1 cellular context compared by ENCODE assay signal in the genomic region with DNA sequence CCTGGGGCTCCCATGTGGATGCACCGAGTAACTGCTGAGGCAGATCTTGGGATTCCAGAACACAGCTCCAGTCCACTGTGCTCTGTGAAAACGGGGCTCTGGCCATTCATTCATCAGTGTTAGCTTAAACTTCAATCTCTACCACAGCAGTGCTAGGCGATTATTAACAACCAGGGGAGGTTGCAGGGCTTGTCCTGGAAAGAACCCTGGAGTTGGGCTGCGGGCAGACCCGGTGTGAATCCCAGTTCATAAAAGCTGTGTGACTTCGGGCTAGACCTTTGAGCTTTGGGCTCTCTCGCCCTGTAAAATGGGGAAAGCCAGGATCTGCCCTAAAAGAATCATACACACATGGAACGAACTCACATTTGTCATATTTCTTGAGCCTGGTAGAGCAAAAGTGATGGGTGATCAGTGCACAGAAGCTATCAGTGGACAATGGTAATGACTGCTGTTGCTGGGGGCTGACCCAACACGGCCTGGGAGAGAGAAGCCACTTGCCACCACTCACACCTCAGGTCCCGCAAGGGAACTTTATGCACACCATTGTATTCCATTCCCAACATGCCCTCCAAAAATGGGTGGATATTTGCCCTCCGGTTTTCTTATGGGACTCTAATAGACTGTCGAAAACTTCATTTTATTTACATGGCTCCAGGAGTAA.
TF ChIP-seq lines count a peak whose summit lies in the region.

No MANE protein-coding gene starts in this region.

TF ChIP-seq in HepG2, 621 proteins besides CTCF, POLR2A, EP300 and RAD21 (continues in another document):
- TF ChIP-seq HIC2 (CRISPR knock-in tag; IDR thresholded peaks at IDR 0.05; ENCODE audit: low read depth) (no peak), ETS1 (CRISPR knock-in tag; IDR thresholded peaks at IDR 0.05) (no peak), CREBL2 (CRISPR knock-in tag; IDR thresholded peaks at IDR 0.05; ENCODE audit: borderline replicate concordance) (no peak), HNF4A (CRISPR knock-in tag; IDR thresholded peaks at IDR 0.05) (peak; percentile 83), JDP2 (CRISPR knock-in tag; IDR thresholded peaks at IDR 0.05; ENCODE audit: borderline replicate concordance) (no peak), HNF4G (IDR thresholded peaks at IDR 0.05; ENCODE audit: borderline replicate concordance, low read depth, low read length) (peak; percentile 79), HNF4G (CRISPR knock-in tag; IDR thresholded peaks at IDR 0.05; ENCODE audit: borderline replicate concordance, low read depth) (no peak), RXRA (CRISPR knock-in tag; IDR thresholded peaks at IDR 0.05) (peak; percentile 82), ZNF367 (CRISPR knock-in tag; IDR thresholded peaks at IDR 0.05; ENCODE audit: borderline replicate concordance) (no peak), SRY (CRISPR knock-in tag; IDR thresholded peaks at IDR 0.05) (no peak), ZNF879 (CRISPR knock-in tag; IDR thresholded peaks at IDR 0.05) (no peak), ZHX2 (IDR thresholded peaks at IDR 0.05; ENCODE audit: low read depth) (no peak), ZHX2 (CRISPR knock-in tag; IDR thresholded peaks at IDR 0.05; ENCODE audit: borderline replicate concordance) (no peak), ZNF280D (CRISPR knock-in tag; IDR thresholded peaks at IDR 0.05) (0 out of 2 replicates have a peak, but pooled peaks have one; percentile 39)
- TF ChIP-seq, protein P1, sequence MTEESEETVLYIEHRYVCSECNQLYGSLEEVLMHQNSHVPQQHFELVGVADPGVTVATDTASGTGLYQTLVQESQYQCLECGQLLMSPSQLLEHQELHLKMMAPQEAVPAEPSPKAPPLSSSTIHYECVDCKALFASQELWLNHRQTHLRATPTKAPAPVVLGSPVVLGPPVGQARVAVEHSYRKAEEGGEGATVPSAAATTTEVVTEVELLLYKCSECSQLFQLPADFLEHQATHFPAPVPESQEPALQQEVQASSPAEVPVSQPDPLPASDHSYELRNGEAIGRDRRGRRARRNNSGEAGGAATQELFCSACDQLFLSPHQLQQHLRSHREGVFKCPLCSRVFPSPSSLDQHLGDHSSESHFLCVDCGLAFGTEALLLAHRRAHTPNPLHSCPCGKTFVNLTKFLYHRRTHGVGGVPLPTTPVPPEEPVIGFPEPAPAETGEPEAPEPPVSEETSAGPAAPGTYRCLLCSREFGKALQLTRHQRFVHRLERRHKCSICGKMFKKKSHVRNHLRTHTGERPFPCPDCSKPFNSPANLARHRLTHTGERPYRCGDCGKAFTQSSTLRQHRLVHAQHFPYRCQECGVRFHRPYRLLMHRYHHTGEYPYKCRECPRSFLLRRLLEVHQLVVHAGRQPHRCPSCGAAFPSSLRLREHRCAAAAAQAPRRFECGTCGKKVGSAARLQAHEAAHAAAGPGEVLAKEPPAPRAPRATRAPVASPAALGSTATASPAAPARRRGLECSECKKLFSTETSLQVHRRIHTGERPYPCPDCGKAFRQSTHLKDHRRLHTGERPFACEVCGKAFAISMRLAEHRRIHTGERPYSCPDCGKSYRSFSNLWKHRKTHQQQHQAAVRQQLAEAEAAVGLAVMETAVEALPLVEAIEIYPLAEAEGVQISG (CRISPR knock-in tag; IDR thresholded peaks at IDR 0.05) = peak; percentile 35; the same call in 1 of the 2 replicates
- TF ChIP-seq, protein P2, sequence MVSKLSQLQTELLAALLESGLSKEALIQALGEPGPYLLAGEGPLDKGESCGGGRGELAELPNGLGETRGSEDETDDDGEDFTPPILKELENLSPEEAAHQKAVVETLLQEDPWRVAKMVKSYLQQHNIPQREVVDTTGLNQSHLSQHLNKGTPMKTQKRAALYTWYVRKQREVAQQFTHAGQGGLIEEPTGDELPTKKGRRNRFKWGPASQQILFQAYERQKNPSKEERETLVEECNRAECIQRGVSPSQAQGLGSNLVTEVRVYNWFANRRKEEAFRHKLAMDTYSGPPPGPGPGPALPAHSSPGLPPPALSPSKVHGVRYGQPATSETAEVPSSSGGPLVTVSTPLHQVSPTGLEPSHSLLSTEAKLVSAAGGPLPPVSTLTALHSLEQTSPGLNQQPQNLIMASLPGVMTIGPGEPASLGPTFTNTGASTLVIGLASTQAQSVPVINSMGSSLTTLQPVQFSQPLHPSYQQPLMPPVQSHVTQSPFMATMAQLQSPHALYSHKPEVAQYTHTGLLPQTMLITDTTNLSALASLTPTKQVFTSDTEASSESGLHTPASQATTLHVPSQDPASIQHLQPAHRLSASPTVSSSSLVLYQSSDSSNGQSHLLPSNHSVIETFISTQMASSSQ (IDR thresholded peaks at IDR 0.05; ENCODE audit: low read depth) = peak; percentile 47; the same call in 1 of the 2 replicates
- TF ChIP-seq, protein P2 (CRISPR knock-in tag; IDR thresholded peaks at IDR 0.05; ENCODE audit: borderline replicate concordance) = no peak
- TF ChIP-seq, protein P3, sequence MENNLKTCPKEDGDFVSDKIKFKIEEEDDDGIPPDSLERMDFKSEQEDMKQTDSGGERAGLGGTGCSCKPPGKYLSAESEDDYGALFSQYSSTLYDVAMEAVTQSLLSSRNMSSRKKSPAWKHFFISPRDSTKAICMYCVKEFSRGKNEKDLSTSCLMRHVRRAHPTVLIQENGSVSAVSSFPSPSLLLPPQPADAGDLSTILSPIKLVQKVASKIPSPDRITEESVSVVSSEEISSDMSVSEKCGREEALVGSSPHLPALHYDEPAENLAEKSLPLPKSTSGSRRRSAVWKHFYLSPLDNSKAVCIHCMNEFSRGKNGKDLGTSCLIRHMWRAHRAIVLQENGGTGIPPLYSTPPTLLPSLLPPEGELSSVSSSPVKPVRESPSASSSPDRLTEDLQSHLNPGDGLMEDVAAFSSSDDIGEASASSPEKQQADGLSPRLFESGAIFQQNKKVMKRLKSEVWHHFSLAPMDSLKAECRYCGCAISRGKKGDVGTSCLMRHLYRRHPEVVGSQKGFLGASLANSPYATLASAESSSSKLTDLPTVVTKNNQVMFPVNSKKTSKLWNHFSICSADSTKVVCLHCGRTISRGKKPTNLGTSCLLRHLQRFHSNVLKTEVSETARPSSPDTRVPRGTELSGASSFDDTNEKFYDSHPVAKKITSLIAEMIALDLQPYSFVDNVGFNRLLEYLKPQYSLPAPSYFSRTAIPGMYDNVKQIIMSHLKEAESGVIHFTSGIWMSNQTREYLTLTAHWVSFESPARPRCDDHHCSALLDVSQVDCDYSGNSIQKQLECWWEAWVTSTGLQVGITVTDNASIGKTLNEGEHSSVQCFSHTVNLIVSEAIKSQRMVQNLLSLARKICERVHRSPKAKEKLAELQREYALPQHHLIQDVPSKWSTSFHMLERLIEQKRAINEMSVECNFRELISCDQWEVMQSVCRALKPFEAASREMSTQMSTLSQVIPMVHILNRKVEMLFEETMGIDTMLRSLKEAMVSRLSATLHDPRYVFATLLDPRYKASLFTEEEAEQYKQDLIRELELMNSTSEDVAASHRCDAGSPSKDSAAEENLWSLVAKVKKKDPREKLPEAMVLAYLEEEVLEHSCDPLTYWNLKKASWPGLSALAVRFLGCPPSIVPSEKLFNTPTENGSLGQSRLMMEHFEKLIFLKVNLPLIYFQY (CRISPR knock-in tag; IDR thresholded peaks at IDR 0.05; ENCODE audit: borderline replicate concordance) = peak; percentile 91; the same call in 1 of the 2 replicates
